In the genomic region with DNA sequence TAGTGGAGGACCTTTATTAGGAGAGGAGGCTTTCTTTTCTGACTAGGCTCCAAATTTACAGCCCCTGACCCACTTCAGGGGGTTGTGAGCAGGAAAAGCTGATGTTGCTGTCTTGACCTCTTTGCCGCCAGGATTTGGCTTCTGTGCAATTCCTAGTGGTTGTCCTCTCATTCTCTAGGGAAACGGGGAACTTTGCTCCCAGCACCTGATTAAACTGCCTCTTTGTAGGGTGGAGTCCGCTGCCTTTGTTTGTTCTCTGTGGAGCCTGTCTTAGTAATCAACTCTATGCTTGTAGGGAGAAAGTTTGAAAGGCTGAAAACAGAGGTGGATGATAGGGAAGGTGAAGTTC, we compare ENCODE assay signal across 10 cellular contexts. TPM values are rescaled to one million over a fixed set of nuclear protein-coding genes. Genes with fewer than 3 reads are reported as not detected.
DNase-seq lines count a peak whose midpoint lies in the region; TF ChIP-seq lines count a peak whose summit lies in the region.
"Had no signal": no experiment of that assay in that cellular context is flagged by ENCODE, and none has a peak within 500 bp of the region (broad histone marks: within the 10 kb centered on the region; RNA-seq: fewer than 3 reads in every experiment).

No MANE protein-coding gene starts in this region.

- H3K9me3 ChIP-seq in adipocyte (ENCODE audit: control insufficient read depth, low read length) (no peaks in the 10 kb centered on the region), left ventricle myocardium inferior (replicated peaks) (no peaks in the 10 kb centered on the region), prostate gland (no peaks in the 10 kb centered on the region)

- H3K27me3 ChIP-seq in adipocyte (replicated peaks; ENCODE audit: control insufficient read depth, insufficient read depth, low read length) (no peaks in the 10 kb centered on the region), left ventricle myocardium inferior (ENCODE audit: low read depth) (no peaks in the 10 kb centered on the region), prostate gland (replicated peaks; ENCODE audit: insufficient read depth) (no peaks in the 10 kb centered on the region)

- intact Hi-C loops in left ventricle myocardium inferior (cut with micrococcal nuclease) = no loop called here
- intact Hi-C loops in prostate gland (cut with DNase I) = no loop called here

- H3K4me1 ChIP-seq in adipocyte (ENCODE audit: control insufficient read depth, insufficient read depth, low read length) (peaks cover 50% of the 10 kb centered on the region), left ventricle myocardium inferior (peaks cover 100% of the 10 kb centered on the region), prostate gland (replicated peaks) (peaks cover 56% of the 10 kb centered on the region)

- H3K4me3 ChIP-seq in adipocyte (ENCODE audit: low read length) (peak overlapping the region; percentile 67), left ventricle myocardium inferior (peak overlapping the region; percentile 54), prostate gland (peak overlapping the region in 1 of 2 donors; percentile 3)

- H3K27ac ChIP-seq in left ventricle myocardium inferior (replicated peaks) (peak overlapping the region; percentile 97), prostate gland (peak overlapping the region; percentile 80 to 87)

- peak overlapping the region; percentile 66 for H3K9ac ChIP-seq in adipocyte (ENCODE audit: low read length)

- DNase-seq in COLO668 (lab: John Stamatoyannopoulos, UW; ENCODE audit: unreplicated experiment) (peak; percentile 19), adipocyte (ENCODE audit: low read depth) (no peak), left ventricle myocardium inferior (no peak), prostate gland (ENCODE audit: low spot score) (peak; percentile 44), NCI-H1105 (lab: John Stamatoyannopoulos, UW) (no peak), mesenteric fat pad (ENCODE audit: low spot score) (no peak), nucleus accumbens (lab: John Stamatoyannopoulos, UW) (no peak), NCI-H187 treated with DMSO at 0.1 percent for 48 hours (lab: John Stamatoyannopoulos, UW) (no peak)
- DNase-seq: NCI-H748 treated with DMSO at 0.1 percent for 48 hours had no signal

- no peak for TF ChIP-seq POLR2A in prostate gland (IDR thresholded peaks at IDR 0.05)

- WGBS in prostate gland = 25% methylated on average over 3 of the region's 3 CpGs

- H3K36me3 ChIP-seq in adipocyte (ENCODE audit: control insufficient read depth, insufficient read depth, low read length, severe bottlenecking) (no peaks in the 10 kb centered on the region), left ventricle myocardium inferior (no peaks in the 10 kb centered on the region), prostate gland (no peaks in the 10 kb centered on the region)

- TF ChIP-seq CTCF in left ventricle myocardium inferior (IDR thresholded peaks at IDR 0.05; ENCODE audit: borderline replicate concordance) (no peak), prostate gland (IDR thresholded peaks at IDR 0.05) (no peak)

RNA-seq across cellular contexts. Expression of a gene that starts 16.3 kb away (rescaled TPM):
- 58.9 TPM for total RNA-seq in left ventricle myocardium inferior
- 100 to 1,000 TPM; 189 to 223 TPM for total RNA-seq in prostate gland
- total RNA-seq in mesenteric fat pad = 150 TPM

RNA-seq across cellular contexts. Expression of a gene that starts 26.3 kb away (rescaled TPM):
- not detected for total RNA-seq in left ventricle myocardium inferior
- total RNA-seq in prostate gland = 1 to 10 TPM in 1 of 2 donors, not detected in 1; 1.0 TPM
- total RNA-seq in mesenteric fat pad = not detected
- total RNA-seq: myocyte had no signal

RNA-seq across cellular contexts. Expression of a gene that starts 36.7 kb away (rescaled TPM):
- 78.8 TPM for total RNA-seq in left ventricle myocardium inferior
- 100 to 1,000 TPM; 181 to 334 TPM for total RNA-seq in prostate gland
- 101 TPM for total RNA-seq in mesenteric fat pad

Comparison
In these comparisons a context has a peak if more than half of its experiments do, and no peak if none do; other contexts are left out.
1. DNase-seq: peak in COLO668 (single experiment) and prostate gland (single experiment); none in adipocyte (single experiment), left ventricle myocardium inferior (single experiment), NCI-H1105 (single experiment), mesenteric fat pad (single experiment), nucleus accumbens (0 of 56) and NCI-H187 treated with DMSO at 0.1 percent for 48 hours (single experiment).